Comparison of ENCODE assay signal across 21 cellular contexts in the genomic region with DNA sequence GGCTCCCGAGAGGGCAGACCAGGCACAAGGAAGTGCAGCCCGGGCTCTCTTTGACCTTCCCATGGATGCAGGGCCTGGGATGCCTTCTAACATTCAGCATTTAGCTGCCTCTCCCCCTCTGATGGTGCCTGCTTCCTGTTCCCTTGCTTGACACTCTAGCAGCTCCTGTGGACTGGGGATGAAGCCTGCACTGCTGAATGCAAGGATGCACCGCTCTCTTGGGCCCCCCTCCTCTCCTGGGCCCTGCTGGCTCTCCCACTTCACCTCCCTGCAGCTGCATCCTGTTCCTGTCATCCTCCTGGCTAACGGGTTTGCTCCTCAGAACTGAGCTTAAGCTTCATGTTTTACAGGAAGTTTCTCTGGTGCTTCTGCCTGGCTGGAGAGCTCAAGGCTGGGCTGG.
DNase-seq lines count a peak whose midpoint lies in the region; ATAC-seq, FAIRE-seq and TF ChIP-seq lines count a peak whose summit lies in the region.
"Had no signal": no experiment of that assay in that cellular context is flagged by ENCODE, and none has a peak within 500 bp of the region (broad histone marks: within the 10 kb centered on the region; RNA-seq: fewer than 3 reads in every experiment).

No MANE protein-coding gene starts in this region.

- H3K56ac ChIP-seq in H1 (replicated peaks; ENCODE audit: insufficient read length, low read depth, low read length), result no peak overlapping the region

- no peaks in the 10 kb centered on the region for H3K23me2 ChIP-seq in H1 (ENCODE audit: low read depth, low read length)

- no peak overlapping the region for H3K9ac ChIP-seq in DND-41 (ENCODE audit: low read depth, low read length)
- no peak overlapping the region for H3K9ac ChIP-seq in Loucy (ENCODE audit: low read depth, low read length, poor library complexity, severe bottlenecking)
- H3K9ac ChIP-seq in H1 (replicated peaks in 1 of 4; ENCODE audit: extremely low read depth in 1 of 4, low read depth in 3 of 4, low read length in 3 of 4), result no peak overlapping the region
- H3K9ac ChIP-seq in neural progenitor cell, result no peak overlapping the region
- H3K9ac ChIP-seq: GM23248 had no signal

- H3K27me3 Mint-ChIP-seq in neural progenitor cell (ENCODE audit: insufficient read depth, low read depth), result peaks cover 7% of the 10 kb centered on the region
- H3K27me3 Mint-ChIP-seq in immature natural killer cell (ENCODE audit: low read depth in 3 of 3), result peaks cover 0 to 4% (median 2%) of the 10 kb centered on the region in 3 donors
- H3K27me3 Mint-ChIP-seq: CD4-positive, alpha-beta T cell had no signal

- H4K8ac ChIP-seq in H1 (ENCODE audit: extremely low read depth, insufficient read depth, low read length), result no peak overlapping the region

- H3K4me1 Mint-ChIP-seq in neural progenitor cell (peaks cover 31% of the 10 kb centered on the region), immature natural killer cell (no peaks in the 10 kb centered on the region)

- CTCF ChIA-PET in H1 (lab: Charles Lee; ENCODE audit: partially characterized antibody), result interaction anchor here (1.0 to 1.9 kb wide), 8 partner anchors 7 to 198 kb away, joined by 3 to 6 read pairs (median 4); no protein-coding TSS in a partner anchor

- H3K36me3 Mint-ChIP-seq in neural progenitor cell, result no peaks in the 10 kb centered on the region
- no peaks in the 10 kb centered on the region for H3K36me3 Mint-ChIP-seq in immature natural killer cell

- no peak overlapping the region for H2BK20ac ChIP-seq in H1 (ENCODE audit: low read length)

- POLR2A ChIA-PET in H1 (lab: Charles Lee; ENCODE audit: partially characterized antibody), result no interaction called here

- no peak for TF ChIP-seq RAD21 in H1 (IDR thresholded peaks at IDR 0.05 in 1 of 2, conservative IDR thresholded peaks at IDR 0.05 in 1 of 2; ENCODE audit: low read depth in 2 of 2, low read length in 2 of 2)

- H2BK120ac ChIP-seq in H1 (replicated peaks; ENCODE audit: low read depth, low read length), result no peak overlapping the region

- WGBS in H1 (ENCODE audit: extremely low coverage in 1 of 2, insufficient coverage in 1 of 2, insufficient read length in 1 of 2, insufficient replicate concordance in 2 of 2, low coverage in 1 of 2, low lambda C conversion rate in 2 of 2, missing lambda C conversion rate in 1 of 2), 2 experiments, result 88% methylated on average over 4 of the region's 4 CpGs; no CpG with 5 or more reads in 1 of the 2 experiments

- H3K36me3 ChIP-seq in DND-41 (ENCODE audit: insufficient read depth, low read length), result no peaks in the 10 kb centered on the region
- H3K36me3 ChIP-seq in Loucy (ENCODE audit: insufficient read depth, low read length), result no peaks in the 10 kb centered on the region
- H3K36me3 ChIP-seq in H1 (ENCODE audit: control insufficient read depth in 2 of 4, insufficient read depth in 4 of 4, low read length in 3 of 4), result no peaks in the 10 kb centered on the region
- no peaks in the 10 kb centered on the region for H3K36me3 ChIP-seq in neural progenitor cell
- H3K36me3 ChIP-seq: Peyer's patch had no signal

- H2AK5ac ChIP-seq in H1 (ENCODE audit: low read depth, low read length), result no peak overlapping the region

- DNase-seq in DND-41 (no peak), H1 (ENCODE audit: low read depth in 1 of 2, low spot score in 2 of 2) (no peak), neural progenitor cell (ENCODE audit: low spot score) (no peak), midbrain (lab: John Stamatoyannopoulos, UW) (no peak), immature natural killer cell (no peak)
- DNase-seq: Calu3; CD4-positive, alpha-beta T cell; GF-D8; GM23248; NCI-H1105 treated with DMSO at 0.1 percent for 48 hours; NCI-H1694 treated with DMSO at 0.1 percent for 48 hours; NCI-H2171 treated with DMSO at 0.1 percent for 48 hours; NCI-H82; Peyer's patch; T-helper 1 cell had no signal

- no peak overlapping the region for H3K14ac ChIP-seq in H1 (ENCODE audit: insufficient read length)

- peaks cover 4% of the 10 kb centered on the region for H3K9me3 Mint-ChIP-seq in neural progenitor cell
- H3K9me3 Mint-ChIP-seq in immature natural killer cell, result peaks cover 0 to 2% (median 0%) of the 10 kb centered on the region in 6 donors
- H3K9me3 Mint-ChIP-seq: CD4-positive, alpha-beta T cell had no signal

- H3K4ac ChIP-seq in H1 (replicated peaks; ENCODE audit: insufficient read length, low read depth, low read length), result no peak overlapping the region

- no peak overlapping the region for H4K91ac ChIP-seq in H1 (replicated peaks; ENCODE audit: insufficient read length, low read length)

- H3K4me3 Mint-ChIP-seq in neural progenitor cell (no peak overlapping the region), immature natural killer cell (no peak overlapping the region)
- H3K4me3 Mint-ChIP-seq: CD4-positive, alpha-beta T cell had no signal

- no peaks in the 10 kb centered on the region for H3K9me3 ChIP-seq in DND-41 (ENCODE audit: insufficient read depth, low read length, severe bottlenecking)
- H3K9me3 ChIP-seq in Loucy (ENCODE audit: insufficient read depth, low read depth, low read length), result no peaks in the 10 kb centered on the region
- no peaks in the 10 kb centered on the region for H3K9me3 ChIP-seq in H1 (ENCODE audit: insufficient read depth in 2 of 2, low read depth in 1 of 2, low read length in 1 of 2)
- H3K9me3 ChIP-seq in neural progenitor cell (ENCODE audit: low read depth), result no peaks in the 10 kb centered on the region
- H3K9me3 ChIP-seq: Peyer's patch had no signal

- TF ChIP-seq CTCF in DND-41 (IDR thresholded peaks at IDR 0.05; ENCODE audit: borderline replicate concordance, extremely low read depth, low read length, poor library complexity, severe bottlenecking), result no peak
- TF ChIP-seq CTCF in Loucy (conservative IDR thresholded peaks at IDR 0.05; ENCODE audit: low read length), result no peak
- TF ChIP-seq CTCF in H1 (IDR thresholded peaks at IDR 0.05; ENCODE audit: control extremely low read depth in 1 of 3, insufficient read depth in 1 of 3, low read depth in 1 of 3, low read length in 3 of 3), result no peak
- TF ChIP-seq CTCF in neural progenitor cell (IDR thresholded peaks at IDR 0.05), result no peak

- no peaks in the 10 kb centered on the region for H3K79me2 ChIP-seq in DND-41 (ENCODE audit: insufficient read depth, low read length)
- H3K79me2 ChIP-seq in Loucy (ENCODE audit: insufficient read depth, low read length), result no peaks in the 10 kb centered on the region
- no peaks in the 10 kb centered on the region for H3K79me2 ChIP-seq in H1 (ENCODE audit: control insufficient read depth in 1 of 2, insufficient read depth in 2 of 2, low read length in 2 of 2)
- no peaks in the 10 kb centered on the region for H3K79me2 ChIP-seq in neural progenitor cell (ENCODE audit: low read depth)

- H2BK5ac ChIP-seq in H1 (ENCODE audit: low read depth, low read length), result no peak overlapping the region; the same call in 1 of the 2 replicates

- TF ChIP-seq EP300 in H1 (IDR thresholded peaks at IDR 0.05; ENCODE audit: borderline replicate concordance in 1 of 2, low read depth in 2 of 2, low read length in 2 of 2), result no peak

- FAIRE-seq in H1 (lab: Jason Lieb, UNC), result no peak
- FAIRE-seq: GM12891, GM18507 had no signal

- H3K4me1 ChIP-seq in DND-41 (ENCODE audit: insufficient read depth, low read length) (no peaks in the 10 kb centered on the region), Loucy (ENCODE audit: insufficient read depth, low read length, poor library complexity, severe bottlenecking) (peaks cover 11% of the 10 kb centered on the region), H1 (replicated peaks in 1 of 4; ENCODE audit: control insufficient read depth in 3 of 4, insufficient read depth in 4 of 4, low read length in 3 of 4) (peaks cover 0 to 5% (median 1%) of the 10 kb centered on the region in 4 experiments; a peak in 2 of 7 replicates), neural progenitor cell (peaks cover 15% of the 10 kb centered on the region)
- H3K4me1 ChIP-seq: Peyer's patch had no signal

- no peak overlapping the region for H3K18ac ChIP-seq in H1 (ENCODE audit: extremely low read depth, low read length)

- H3K9me2 ChIP-seq in Loucy (replicated peaks; ENCODE audit: low read depth, low read length), result no peaks in the 10 kb centered on the region

- 0 out of 2 replicates have a peak overlapping the region, but pooled peaks have one; percentile 53 for H2BK15ac ChIP-seq in H1 (ENCODE audit: low read length)

- H4K5ac ChIP-seq in H1 (ENCODE audit: insufficient read length, low read depth, low read length), result no peak overlapping the region

- ATAC-seq in DND-41 (ENCODE audit: insufficient read depth, low read depth) (peak; percentile 52; the same call in 2 of the 3 replicates), GM18868 (IDR thresholded peaks at IDR 0.05; ENCODE audit: unreplicated experiment) (no peak)
- ATAC-seq: Right ventricle myocardium inferior had no signal

- H3K27ac ChIP-seq in DND-41 (ENCODE audit: low read length) (no peak overlapping the region), H1 (ENCODE audit: low read depth, low read length) (no peak overlapping the region), neural progenitor cell (no peak overlapping the region)
- H3K27ac ChIP-seq: GM23248, Peyer's patch, SK-N-MC had no signal

- H3K4me3 ChIP-seq in DND-41 (ENCODE audit: low read depth in 1 of 2, low read length in 2 of 2) (no peak overlapping the region), Loucy (ENCODE audit: low read length, poor library complexity, severe bottlenecking) (no peak overlapping the region), H1 (ENCODE audit: extremely low read depth in 1 of 4, insufficient read depth in 2 of 4, low read depth in 3 of 4, low read length in 4 of 4) (no peak overlapping the region), neural progenitor cell (no peak overlapping the region)
- H3K4me3 ChIP-seq: GM23248, Peyer's patch, SK-N-MC had no signal

- no peaks in the 10 kb centered on the region for H4K20me1 ChIP-seq in DND-41 (ENCODE audit: insufficient read depth, low read length)
- no peaks in the 10 kb centered on the region for H4K20me1 ChIP-seq in Loucy (ENCODE audit: insufficient read depth, low read length, poor library complexity, severe bottlenecking)
- no peaks in the 10 kb centered on the region for H4K20me1 ChIP-seq in H1 (replicated peaks in 1 of 2; ENCODE audit: control insufficient read depth in 1 of 2, insufficient read depth in 2 of 2, low read length in 2 of 2)
- no peaks in the 10 kb centered on the region for H4K20me1 ChIP-seq in neural progenitor cell (ENCODE audit: low read depth)

- H3K23ac ChIP-seq in H1 (ENCODE audit: insufficient read length), result no peak overlapping the region

- no peaks in the 10 kb centered on the region for H3K79me1 ChIP-seq in H1 (ENCODE audit: low read depth, low read length)

- no peak overlapping the region for H3K4me2 ChIP-seq in DND-41 (ENCODE audit: insufficient read depth, low read length)
- H3K4me2 ChIP-seq in Loucy (ENCODE audit: low read depth, low read length, poor library complexity, severe bottlenecking), result no peak overlapping the region
- no peak overlapping the region for H3K4me2 ChIP-seq in H1 (ENCODE audit: insufficient read depth in 1 of 2, low read depth in 2 of 2, low read length in 2 of 2)
- no peak overlapping the region for H3K4me2 ChIP-seq in neural progenitor cell

- H2BK12ac ChIP-seq in H1 (ENCODE audit: low read depth, low read length), result no peak overlapping the region

- no peaks in the 10 kb centered on the region for H3K27me3 ChIP-seq in DND-41 (ENCODE audit: insufficient read depth, low read length, poor library complexity)
- no peaks in the 10 kb centered on the region for H3K27me3 ChIP-seq in Loucy (ENCODE audit: insufficient read depth, low read length, poor library complexity, severe bottlenecking)
- H3K27me3 ChIP-seq in H1 (replicated peaks in 1 of 4; ENCODE audit: control insufficient read depth in 3 of 4, extremely low read depth in 1 of 4, insufficient read depth in 3 of 4, low read length in 3 of 4), result no peaks in the 10 kb centered on the region
- no peaks in the 10 kb centered on the region for H3K27me3 ChIP-seq in neural progenitor cell
- H3K27me3 ChIP-seq: Peyer's patch had no signal

- H2AFZ ChIP-seq in DND-41 (ENCODE audit: low read depth, low read length) (no peak overlapping the region), Loucy (ENCODE audit: low read length) (peak overlapping the region; percentile 25; the same call in 1 of the 2 replicates), H1 (ENCODE audit: low read length) (no peak overlapping the region), neural progenitor cell (replicated peaks) (peak overlapping the region; percentile 76)
- H2AFZ ChIP-seq: GM23248 had no signal

- no peak for TF ChIP-seq POLR2A in H1 (IDR thresholded peaks at IDR 0.05; ENCODE audit: control extremely low read depth in 1 of 2, low read depth in 2 of 2, low read length in 2 of 2)

- no peaks in the 10 kb centered on the region for H3F3A ChIP-seq in Loucy (ENCODE audit: low read depth)
- H3F3A ChIP-seq in neural progenitor cell (ENCODE audit: low read depth), result no peaks in the 10 kb centered on the region

- H3K27ac Mint-ChIP-seq in neural progenitor cell (peak overlapping the region; percentile 74), immature natural killer cell (no peak overlapping the region)
- H3K27ac Mint-ChIP-seq: CD4-positive, alpha-beta T cell had no signal

Comparison
In these comparisons a context has a peak if more than half of its experiments do, and no peak if none do; other contexts are left out.
1. H2AFZ ChIP-seq: peak in Loucy (single experiment) and neural progenitor cell (single experiment); none in DND-41 (single experiment) and H1 (single experiment).